Comparison of ENCODE assay signal across 38 cellular contexts in the genomic region with DNA sequence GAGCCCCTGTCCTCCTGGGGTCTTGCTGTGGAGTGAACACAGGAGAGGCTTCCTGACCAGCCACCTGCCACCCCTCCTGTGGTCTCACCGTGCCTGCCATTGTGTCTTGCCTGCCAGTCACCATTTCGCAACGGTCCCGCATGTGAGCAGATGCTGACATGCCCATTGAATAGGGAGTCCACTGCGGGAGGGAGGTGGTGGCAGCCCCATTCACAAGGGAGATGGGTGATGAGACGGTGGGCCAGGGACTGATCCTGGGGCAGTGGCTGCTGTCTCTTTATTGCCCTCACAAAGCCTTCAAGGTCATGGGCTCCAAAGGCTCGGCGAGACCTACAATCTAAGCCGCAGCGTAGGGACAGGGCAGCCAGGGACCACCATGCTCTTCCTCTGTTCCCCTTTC.
"Had no signal": no experiment of that assay in that cellular context is flagged by ENCODE, and none has a peak within 500 bp of the region (broad histone marks: within the 10 kb centered on the region; RNA-seq: fewer than 3 reads in every experiment).

No MANE protein-coding gene starts in this region.

- H3K36me3 ChIP-seq: adrenal gland, ascending aorta, breast epithelium, cardiac muscle cell, colonic mucosa, esophagus squamous epithelium, gastroesophageal sphincter, heart right ventricle, WERI-Rb-1 had no signal

- H3K4me1 Mint-ChIP-seq: activated B cell treated with CpG ODN at 0.5 μM for 24 hours; activated CD8-positive, alpha-beta memory T cell treated with anti-CD3 and anti-CD28 coated beads, Interleukin-2, amount 10 ng/mL, durations not matched to agents 7 days and 5 days; activated naive CD4-positive, alpha-beta T cell treated with anti-CD3 and anti-CD28 coated beads, Interleukin-2, amount 50 U/mL, for 24 hours; activated naive CD8-positive, alpha-beta T cell treated with anti-CD3 and anti-CD28 coated beads for 36 hours; activated naive CD8-positive, alpha-beta T cell treated with anti-CD3 and anti-CD28 coated beads, Interleukin-2, amount 50 U/mL, for 24 hours; brain; T-helper 17 cell had no signal

- H3K4me3 ChIP-seq: adrenal gland, ascending aorta, breast epithelium, cardiac muscle cell, colonic mucosa, esophagus squamous epithelium, gastroesophageal sphincter, heart right ventricle had no signal

- FAIRE-seq: endometrium, endothelial cell of umbilical vein had no signal

- H3K4me1 ChIP-seq: adrenal gland, ascending aorta, breast epithelium, colonic mucosa, esophagus squamous epithelium, gastroesophageal sphincter, heart right ventricle had no signal

- H3K27me3 ChIP-seq: adrenal gland, ascending aorta, cardiac muscle cell, colonic mucosa, esophagus squamous epithelium had no signal

- H3K27ac ChIP-seq: adrenal gland, ascending aorta, breast epithelium, cardiac muscle cell, colonic mucosa, epithelial cell of prostate, esophagus squamous epithelium, gastroesophageal sphincter, heart right ventricle, WERI-Rb-1 had no signal

- ATAC-seq: activated CD4-positive, CD25-positive, alpha-beta regulatory T cell treated with anti-CD3 and anti-CD28 coated beads, Interleukin-2, amount 50 U/mL, for 24 hours; activated CD8-positive, alpha-beta memory T cell treated with anti-CD3 and anti-CD28 coated beads, Interleukin-2, amount 10 ng/mL, durations not matched to agents 7 days and 5 days; activated CD8-positive, alpha-beta T cell treated with anti-CD3 and anti-CD28 coated beads, Interleukin-2, amount 10 ng/mL, durations not matched to agents 7 days and 5 days; activated naive CD8-positive, alpha-beta T cell treated with anti-CD3 and anti-CD28 coated beads, Interleukin-2, amount 50 U/mL, for 24 hours; gastroesophageal sphincter; heart right ventricle; T-helper 17 cell had no signal

- H3K27ac Mint-ChIP-seq: activated B cell treated with CpG ODN at 0.5 μM for 24 hours; activated CD8-positive, alpha-beta memory T cell treated with anti-CD3 and anti-CD28 coated beads, Interleukin-2, amount 10 ng/mL, durations not matched to agents 7 days and 5 days; activated CD8-positive, alpha-beta T cell treated with anti-CD3 and anti-CD28 coated beads, Interleukin-2, amount 10 ng/mL, durations not matched to agents 7 days and 5 days; activated naive CD4-positive, alpha-beta T cell treated with anti-CD3 and anti-CD28 coated beads for 36 hours; activated naive CD4-positive, alpha-beta T cell treated with anti-CD3 and anti-CD28 coated beads, Interleukin-2, amount 50 U/mL, for 24 hours; activated naive CD8-positive, alpha-beta T cell treated with anti-CD3 and anti-CD28 coated beads for 36 hours; activated naive CD8-positive, alpha-beta T cell treated with anti-CD3 and anti-CD28 coated beads, Interleukin-2, amount 50 U/mL, for 24 hours; activated T-helper 1 cell treated with anti-CD3 and anti-CD28 coated beads, Interleukin-12 subunit alpha, Interleukin-12 subunit beta, Interleukin-2, Interleukin-4 antibody, amounts not matched to agents 30 ng/mL and 10 ng/mL and 1 ng/mL, durations not matched to agents 14 hours and 24 hours and 36 hours; activated T-helper 2 cell treated with anti-CD3 and anti-CD28 coated beads, Interferon-gamma antibody, Interleukin-2, Interleukin-4, amounts not matched to agents 10 μg/mL and 5 μg/mL and 100 μg/mL, durations not matched to agents 14 hours and 24 hours and 36 hours; T-helper 17 cell; T-helper 2 cell treated with Interferon-gamma antibody and Interleukin-4, amounts not matched to agents 5 μg/mL and 100 μg/mL, for 36 hours had no signal

- H3K4me3 Mint-ChIP-seq: activated B cell treated with CpG ODN at 0.5 μM for 24 hours; activated CD8-positive, alpha-beta memory T cell treated with anti-CD3 and anti-CD28 coated beads, Interleukin-2, amount 10 ng/mL, durations not matched to agents 7 days and 5 days; activated CD8-positive, alpha-beta T cell treated with anti-CD3 and anti-CD28 coated beads, Interleukin-2, amount 10 ng/mL, durations not matched to agents 7 days and 5 days; activated naive CD4-positive, alpha-beta T cell treated with anti-CD3 and anti-CD28 coated beads for 36 hours; activated naive CD4-positive, alpha-beta T cell treated with anti-CD3 and anti-CD28 coated beads, Interleukin-2, amount 50 U/mL, for 24 hours; activated naive CD8-positive, alpha-beta T cell treated with anti-CD3 and anti-CD28 coated beads for 36 hours; activated naive CD8-positive, alpha-beta T cell treated with anti-CD3 and anti-CD28 coated beads, Interleukin-2, amount 50 U/mL, for 24 hours; activated T-helper 1 cell treated with anti-CD3 and anti-CD28 coated beads, Interleukin-12 subunit alpha, Interleukin-12 subunit beta, Interleukin-2, Interleukin-4 antibody, amounts not matched to agents 30 ng/mL and 10 ng/mL and 1 ng/mL, durations not matched to agents 14 hours and 24 hours and 36 hours; brain; T-helper 17 cell; T-helper 2 cell treated with Interferon-gamma antibody and Interleukin-4, amounts not matched to agents 5 μg/mL and 100 μg/mL, for 36 hours had no signal

- H3K36me3 Mint-ChIP-seq: activated CD8-positive, alpha-beta memory T cell treated with anti-CD3 and anti-CD28 coated beads, Interleukin-2, amount 10 ng/mL, durations not matched to agents 7 days and 5 days; activated naive CD4-positive, alpha-beta T cell treated with anti-CD3 and anti-CD28 coated beads, Interleukin-2, amount 50 U/mL, for 24 hours; brain had no signal

- H3K9me3 ChIP-seq: adrenal gland, ascending aorta, colonic mucosa, esophagus squamous epithelium, gastroesophageal sphincter had no signal

- H3K27me3 Mint-ChIP-seq: activated B cell treated with CpG ODN at 0.5 μM for 24 hours; activated CD8-positive, alpha-beta memory T cell treated with anti-CD3 and anti-CD28 coated beads, Interleukin-2, amount 10 ng/mL, durations not matched to agents 7 days and 5 days; activated naive CD8-positive, alpha-beta T cell treated with anti-CD3 and anti-CD28 coated beads for 36 hours; activated naive CD8-positive, alpha-beta T cell treated with anti-CD3 and anti-CD28 coated beads, Interleukin-2, amount 50 U/mL, for 24 hours; T-helper 17 cell had no signal

- DNase-seq: activated B cell treated with CpG ODN at 0.5 μM for 24 hours; activated CD4-positive, alpha-beta T cell treated with anti-CD3 and anti-CD28 coated beads for 48 hours; activated CD4-positive, alpha-beta T cell treated with anti-CD3 and anti-CD28 coated beads, Interleukin-2, amount 50 U/mL, for 1 hour; activated CD4-positive, alpha-beta T cell treated with anti-CD3 and anti-CD28 coated beads, Interleukin-2, amount 50 U/mL, for 48 hours; activated CD8-positive, alpha-beta memory T cell treated with anti-CD3 and anti-CD28 coated beads, Interleukin-2, amount 10 ng/mL, durations not matched to agents 7 days and 5 days; activated CD8-positive, alpha-beta memory T cell treated with anti-CD3 and anti-CD28 coated beads, Interleukin-2, amount 50 U/mL, for 4 hours; activated CD8-positive, alpha-beta T cell treated with anti-CD3 and anti-CD28 coated beads, Interleukin-2, amount 10 ng/mL, durations not matched to agents 7 days and 5 days; activated effector memory CD4-positive, alpha-beta T cell treated with anti-CD3 and anti-CD28 coated beads, Interleukin-2, amount 50 U/mL, for 16 hours; activated naive CD4-positive, alpha-beta T cell treated with anti-CD3 and anti-CD28 coated beads for 36 hours; activated naive CD8-positive, alpha-beta T cell treated with anti-CD3 and anti-CD28 coated beads for 36 hours; activated naive CD8-positive, alpha-beta T cell treated with anti-CD3 and anti-CD28 coated beads, Interleukin-2, amount 50 U/mL, for 24 hours; activated T-cell treated with anti-CD3 and anti-CD28 coated beads, Interleukin-2, amount 50 U/mL, for 1 hour; activated T-cell treated with anti-CD3 and anti-CD28 coated beads, Interleukin-2, amount 50 U/mL, for 48 hours; adrenal gland; amygdala; central memory CD4-positive, alpha-beta T cell; cerebellar nuclear complex; colonic mucosa; effector CD8-positive, alpha-beta T cell; esophagus squamous epithelium; foreskin melanocyte; heart right ventricle; T-helper 17 cell; T1000; WERI-Rb-1 had no signal
